Comparison of ENCODE assay signal across 8 cellular contexts in genomic region chr13:99357149-99357596, GRCh38. TPM values are rescaled to one million over a fixed set of nuclear protein-coding genes. Genes with fewer than 3 reads are reported as not detected.
DNase-seq lines count a peak whose midpoint lies in the region; ATAC-seq, FAIRE-seq and TF ChIP-seq lines count a peak whose summit lies in the region.

No MANE protein-coding gene starts in this region.

- H4K20me1 ChIP-seq in mammary epithelial cell (ENCODE audit: insufficient read depth, low read length): no peaks in the 10 kb centered on the region

- H3K79me2 ChIP-seq in mammary epithelial cell (ENCODE audit: insufficient read depth, low read length) (no peaks in the 10 kb centered on the region), parathyroid adenoma (no peaks in the 10 kb centered on the region)

- H3K36me3 ChIP-seq in breast epithelium: no peaks in the 10 kb centered on the region
- H3K36me3 ChIP-seq in mammary epithelial cell (ENCODE audit: insufficient read depth, low read length): peaks cover 4% of the 10 kb centered on the region
- peaks cover 5% of the 10 kb centered on the region for H3K36me3 ChIP-seq in bronchial epithelial cell (ENCODE audit: control insufficient read depth, insufficient read depth, low read length)
- no peaks in the 10 kb centered on the region for H3K36me3 ChIP-seq in parathyroid adenoma (ENCODE audit: control insufficient read depth, insufficient read depth, low read length)
- no peaks in the 10 kb centered on the region for H3K36me3 ChIP-seq in prostate gland

- in situ Hi-C loops in mammary epithelial cell (cut with MboI; ENCODE audit: low sequenced_read_pairs in 2 of 2): no loop called here

- peaks cover 3 to 7% of the 10 kb centered on the region in 2 donors for H3K4me1 ChIP-seq in breast epithelium
- H3K4me1 ChIP-seq in mammary epithelial cell (ENCODE audit: insufficient read depth, low read length): peaks cover 10% of the 10 kb centered on the region
- H3K4me1 ChIP-seq in parathyroid adenoma: no peaks in the 10 kb centered on the region
- H3K4me1 ChIP-seq in prostate gland (replicated peaks): no peaks in the 10 kb centered on the region

- H3K27me3 ChIP-seq in breast epithelium (no peaks in the 10 kb centered on the region), mammary epithelial cell (ENCODE audit: insufficient read depth, low read length) (no peaks in the 10 kb centered on the region), bronchial epithelial cell (ENCODE audit: control insufficient read depth, insufficient read depth, low read length) (no peaks in the 10 kb centered on the region), parathyroid adenoma (ENCODE audit: control insufficient read depth, insufficient read depth, low read length) (no peaks in the 10 kb centered on the region), prostate gland (replicated peaks; ENCODE audit: insufficient read depth) (no peaks in the 10 kb centered on the region)

- BruUV-seq in mammary epithelial cell (replicated peaks; lab: Mats Ljungman, UMichigan): no TSS peak

- H3K27ac ChIP-seq in breast epithelium: peak overlapping the region; percentile 81 to 86
- H3K27ac ChIP-seq in mammary epithelial cell (ENCODE audit: insufficient read depth, low read depth, low read length): no peak overlapping the region
- peak overlapping the region; percentile 65 for H3K27ac ChIP-seq in parathyroid adenoma
- peak overlapping the region in 1 of 2 donors; percentile 30 for H3K27ac ChIP-seq in prostate gland

- peak; percentile 90 for FAIRE-seq in bronchial epithelial cell (lab: Jason Lieb, UNC)

- ATAC-seq in HG03575 (IDR thresholded peaks at IDR 0.05; ENCODE audit: extremely low read depth, insufficient number of reproducible peaks, low FRiP score, unreplicated experiment) (peak; percentile 27), GM21367 (IDR thresholded peaks at IDR 0.05; ENCODE audit: unreplicated experiment) (no peak)

- H3K4me3 ChIP-seq in breast epithelium (no peak overlapping the region), mammary epithelial cell (replicated peaks in 1 of 3; ENCODE audit: insufficient read depth in 1 of 3, low read depth in 2 of 3, low read length in 3 of 3) (no peak overlapping the region), bronchial epithelial cell (ENCODE audit: low read depth, low read length) (no peak overlapping the region), parathyroid adenoma (ENCODE audit: low read depth, low read length) (no peak overlapping the region), prostate gland (no peak overlapping the region)

- intact Hi-C loops in breast epithelium (cut with DNase I; ENCODE audit: low total_unique reads): no loop called here
- intact Hi-C loops in mammary epithelial cell (cut with micrococcal nuclease): no loop called here
- intact Hi-C loops in prostate gland (cut with DNase I): no loop called here

- H3K4me2 ChIP-seq in mammary epithelial cell (ENCODE audit: insufficient read depth, low read depth, low read length) (no peak overlapping the region), parathyroid adenoma (ENCODE audit: low read length) (no peak overlapping the region)

- dilution Hi-C loops in mammary epithelial cell (cut with HindIII; ENCODE audit: low sequenced_read_pairs): no loop called here

- DNase-seq in breast epithelium (ENCODE audit: low spot score in 2 of 2): no peak
- no peak for DNase-seq in mammary epithelial cell
- peak; percentile 73 for DNase-seq in bronchial epithelial cell (ENCODE audit: low read depth)
- no peak for DNase-seq in NCI-H748 treated with DMSO at 0.1 percent for 48 hours (lab: John Stamatoyannopoulos, UW)
- no peak for DNase-seq in prostate gland (ENCODE audit: low spot score)

- H2AFZ ChIP-seq in mammary epithelial cell (ENCODE audit: low read depth, low read length) (no peak overlapping the region), parathyroid adenoma (no peak overlapping the region)

- 95% methylated on average over 8 of the region's 8 CpGs for WGBS in mammary epithelial cell (ENCODE audit: low coverage, missing lambda C conversion rate)
- WGBS in prostate gland: 81% methylated on average over 8 of the region's 8 CpGs

- no peak for TF ChIP-seq POLR2A in breast epithelium (IDR thresholded peaks at IDR 0.05)
- no peak for TF ChIP-seq POLR2A in prostate gland (IDR thresholded peaks at IDR 0.05)

- TF ChIP-seq CTCF in breast epithelium (IDR thresholded peaks at IDR 0.05): no peak
- TF ChIP-seq CTCF in mammary epithelial cell (conservative IDR thresholded peaks at IDR 0.05 in 1 of 2, IDR thresholded peaks at IDR 0.05 in 1 of 2; ENCODE audit: extremely low read depth in 1 of 2, insufficient read depth in 1 of 2, low read depth in 1 of 2, low read length in 2 of 2): no peak
- no peak for TF ChIP-seq CTCF in bronchial epithelial cell (IDR thresholded peaks at IDR 0.05; ENCODE audit: insufficient read depth, low read length, severe bottlenecking)
- TF ChIP-seq CTCF in parathyroid adenoma (IDR thresholded peaks at IDR 0.05): no peak
- TF ChIP-seq CTCF in prostate gland (IDR thresholded peaks at IDR 0.05): no peak

- CTCF ChIA-PET in mammary epithelial cell (lab: Charles Lee; ENCODE audit: low non-redundant PET): no interaction called here

- H3K9me3 ChIP-seq in breast epithelium (no peaks in the 10 kb centered on the region), mammary epithelial cell (replicated peaks; ENCODE audit: insufficient read depth, low read length) (no peaks in the 10 kb centered on the region), parathyroid adenoma (ENCODE audit: control insufficient read depth, low read length) (no peaks in the 10 kb centered on the region), prostate gland (no peaks in the 10 kb centered on the region)

- H3K9ac ChIP-seq in mammary epithelial cell (ENCODE audit: insufficient read depth, low read length) (no peak overlapping the region), parathyroid adenoma (no peak overlapping the region)

RNA-seq across cellular contexts. Expression of gene GPR183, which starts 50.0 kb away (rescaled TPM):
- total RNA-seq in breast epithelium (10 to 100 TPM; 10.2 to 30.1 (median 21.4) TPM), mammary epithelial cell (not detected), bronchial epithelial cell (0.13 TPM in 1 of 2 replicates, not detected in the other), prostate gland (1 to 10 TPM; 2.6 to 3.8 TPM)
- not detected for polyA plus RNA-seq in mammary epithelial cell
- not detected for polyA minus RNA-seq in mammary epithelial cell
